Comparison of ENCODE assay signal across 8 cellular contexts in genomic region chr11:107999759-108000455, GRCh38. TPM values are rescaled to one million over a fixed set of nuclear protein-coding genes. Genes with fewer than 3 reads are reported as not detected.
DNase-seq lines count a peak whose midpoint lies in the region; ATAC-seq lines count a peak whose summit lies in the region.

No MANE protein-coding gene starts in this region.

- ATAC-seq in GM19397 (IDR thresholded peaks at IDR 0.05; ENCODE audit: unreplicated experiment) (peak; percentile 81), HG03442 (IDR thresholded peaks at IDR 0.05; ENCODE audit: unreplicated experiment) (peak; percentile 91), left colon (peak; percentile 55)

- H3K27ac Mint-ChIP-seq in activated naive CD8-positive, alpha-beta T cell treated with anti-CD3 and anti-CD28 coated beads for 36 hours: no peak overlapping the region

- peak; percentile 47 for DNase-seq in EL
- peak; percentile 75 for DNase-seq in NCI-H82 (lab: John Stamatoyannopoulos, UW)
- peak; percentile 44 for DNase-seq in activated naive CD8-positive, alpha-beta T cell treated with anti-CD3 and anti-CD28 coated beads for 36 hours
- DNase-seq in left colon: peak in 1 of 2 donors; percentile 7
- no peak for DNase-seq in hippocampal formation (lab: John Stamatoyannopoulos, UW)
- no peak for DNase-seq in hypothalamus (lab: John Stamatoyannopoulos, UW)

- intact Hi-C loops in left colon (cut with DNase I, micrococcal nuclease): no loop called here

- no peaks in the 10 kb centered on the region for H3K36me3 Mint-ChIP-seq in activated naive CD8-positive, alpha-beta T cell treated with anti-CD3 and anti-CD28 coated beads for 36 hours

- H3K27me3 Mint-ChIP-seq in activated naive CD8-positive, alpha-beta T cell treated with anti-CD3 and anti-CD28 coated beads for 36 hours: peaks cover 4% of the 10 kb centered on the region

- H3K4me1 Mint-ChIP-seq in activated naive CD8-positive, alpha-beta T cell treated with anti-CD3 and anti-CD28 coated beads for 36 hours: no peaks in the 10 kb centered on the region

- no peaks in the 10 kb centered on the region for H3K9me3 Mint-ChIP-seq in activated naive CD8-positive, alpha-beta T cell treated with anti-CD3 and anti-CD28 coated beads for 36 hours

- H3K4me3 Mint-ChIP-seq in activated naive CD8-positive, alpha-beta T cell treated with anti-CD3 and anti-CD28 coated beads for 36 hours: no peak overlapping the region

RNA-seq across cellular contexts. Expression of gene CUL5, which starts 8.8 kb away (rescaled TPM):
- total RNA-seq in activated naive CD8-positive, alpha-beta T cell treated with anti-CD3 and anti-CD28 coated beads for 36 hours: 10 to 100 TPM; 35.4 to 37.5 TPM
- total RNA-seq in left colon: 10 to 100 TPM; 33.4 to 38.2 TPM

Comparison
In these comparisons a context has a peak if more than half of its experiments do, and no peak if none do; other contexts are left out.
1. DNase-seq: peak in EL (single experiment), NCI-H82 (single experiment) and activated naive CD8-positive, alpha-beta T cell treated with anti-CD3 and anti-CD28 coated beads for 36 hours (single experiment); none in hippocampal formation (0 of 2) and hypothalamus (0 of 51).
2. Peak in every context shown above with its lines, with median percentiles within 50 percentile points of each other: ATAC-seq.